Comparison of ENCODE assay signal across 18 cellular contexts in the genomic region with DNA sequence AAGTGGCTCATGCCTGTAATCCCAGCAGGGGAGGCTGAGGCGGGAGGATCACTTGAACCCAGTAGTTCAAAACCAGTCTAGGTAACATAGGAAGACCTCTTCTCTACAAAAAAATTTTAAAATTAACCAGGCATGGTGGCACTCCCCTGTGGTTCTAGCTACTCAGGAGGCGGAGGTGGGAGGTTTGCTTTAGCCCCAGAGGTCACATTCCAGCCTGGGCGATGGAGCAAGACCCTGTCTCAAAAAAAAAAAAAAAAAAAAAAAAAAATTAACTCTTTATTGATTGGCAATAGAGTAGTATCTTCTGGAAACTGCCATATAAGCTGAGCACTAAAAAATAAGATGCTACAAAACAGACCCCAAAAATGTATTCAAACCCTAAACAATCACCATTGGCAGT.
A peak's percentile ranks its signal among the peaks of the same experiment; 100 is the strongest.
DNase-seq lines count a peak whose midpoint lies in the region; ATAC-seq, FAIRE-seq and TF ChIP-seq lines count a peak whose summit lies in the region.
"Had no signal": no experiment of that assay in that cellular context is flagged by ENCODE, and none has a peak within 500 bp of the region (broad histone marks: within the 10 kb centered on the region; RNA-seq: fewer than 3 reads in every experiment).

No MANE protein-coding gene starts in this region.

- intact Hi-C loops in HepG2 (cut with micrococcal nuclease; ENCODE audit: unreplicated experiment) (loop anchor here (10.0 kb wide), 1 partner anchor 56 kb away; no protein-coding TSS in a partner anchor), right lobe of liver (cut with DNase I) (no loop called here)

- no peaks in the 10 kb centered on the region for H3K9me3 Mint-ChIP-seq in nephron progenitor cell
- no peaks in the 10 kb centered on the region for H3K9me3 Mint-ChIP-seq in naive thymus-derived CD8-positive, alpha-beta T cell
- H3K9me3 Mint-ChIP-seq: CD8-positive, alpha-beta memory T cell; H9; IgD-negative memory B cell had no signal

- H3K27ac ChIP-seq in HepG2 (ENCODE audit: extremely low read length, insufficient read depth, low read length) (no peak overlapping the region), right lobe of liver (no peak overlapping the region), H1 (ENCODE audit: low read depth, low read length) (no peak overlapping the region)
- H3K27ac ChIP-seq: 22Rv1, BLaER1, GM23248, KMS-11 had no signal

- TF ChIP-seq POLR2A in HepG2 (IDR thresholded peaks at IDR 0.05; ENCODE audit: insufficient read depth in 1 of 2, low read depth in 2 of 2, low read length in 2 of 2) = no peak
- no peak for TF ChIP-seq POLR2A in right lobe of liver (IDR thresholded peaks at IDR 0.05)
- TF ChIP-seq POLR2A in H1 (IDR thresholded peaks at IDR 0.05; ENCODE audit: control extremely low read depth in 1 of 2, low read depth in 2 of 2, low read length in 2 of 2) = no peak

- no peaks in the 10 kb centered on the region for H3K23me2 ChIP-seq in H1 (ENCODE audit: low read depth, low read length)

- CTCF ChIA-PET in HepG2 (lab: Yijun Ruan, JAX; ENCODE audit: low intra/inter-chr PET ratio, low total read pairs) (no interaction called here), H1 (lab: Charles Lee; ENCODE audit: partially characterized antibody) (interaction anchor here (2.3 kb wide), 1 partner anchor 42 kb away, joined by 7 read pairs; no protein-coding TSS in a partner anchor)

- peaks cover 7% of the 10 kb centered on the region for H3K27me3 Mint-ChIP-seq in nephron progenitor cell (ENCODE audit: low read depth, poor library complexity)
- peaks cover 0 to 7% (median 2%) of the 10 kb centered on the region in 5 donors for H3K27me3 Mint-ChIP-seq in naive thymus-derived CD8-positive, alpha-beta T cell

- 0 out of 2 replicates have a peak overlapping the region, but pooled peaks have one; percentile 14 for H2BK12ac ChIP-seq in H1 (ENCODE audit: low read depth, low read length)

- TF ChIP-seq EP300 in HepG2 (IDR thresholded peaks at IDR 0.05; ENCODE audit: low read depth in 2 of 2, low read length in 2 of 2) (no peak), HepG2 (CRISPR knock-in tag; IDR thresholded peaks at IDR 0.05; ENCODE audit: borderline replicate concordance) (no peak), H1 (IDR thresholded peaks at IDR 0.05; ENCODE audit: borderline replicate concordance in 1 of 2, low read depth in 2 of 2, low read length in 2 of 2) (no peak)

- H3K27me3 ChIP-seq in HepG2 (ENCODE audit: control insufficient read depth in 1 of 2, insufficient read depth in 2 of 2, low read length in 2 of 2) (no peaks in the 10 kb centered on the region), right lobe of liver (no peaks in the 10 kb centered on the region), H1 (replicated peaks in 1 of 4; ENCODE audit: control insufficient read depth in 3 of 4, extremely low read depth in 1 of 4, insufficient read depth in 3 of 4, low read length in 3 of 4) (no peaks in the 10 kb centered on the region)
- H3K27me3 ChIP-seq: BLaER1 had no signal

- H2AK5ac ChIP-seq in H1 (ENCODE audit: low read depth, low read length) = no peak overlapping the region

- 65% methylated on average over 3 of the region's 3 CpGs for WGBS in HepG2 (ENCODE audit: low lambda C conversion rate)
- 63% methylated on average over 3 of the region's 3 CpGs for WGBS in right lobe of liver (ENCODE audit: insufficient coverage, low coverage, low lambda C conversion rate, missing lambda C conversion rate)
- WGBS in H1 (ENCODE audit: extremely low coverage in 1 of 2, insufficient coverage in 1 of 2, insufficient read length in 1 of 2, insufficient replicate concordance in 2 of 2, low coverage in 1 of 2, low lambda C conversion rate in 2 of 2, missing lambda C conversion rate in 1 of 2), 2 experiments = 70% methylated on average over 3 of the region's 3 CpGs; no CpG with 5 or more reads in 1 of the 2 experiments

- no peak for TF ChIP-seq CTCF in HepG2 (CRISPR knock-in tag; IDR thresholded peaks at IDR 0.05)
- no peak for TF ChIP-seq CTCF in right lobe of liver (IDR thresholded peaks at IDR 0.05)
- TF ChIP-seq CTCF in H1 (IDR thresholded peaks at IDR 0.05; ENCODE audit: control extremely low read depth in 1 of 3, insufficient read depth in 1 of 3, low read depth in 1 of 3, low read length in 3 of 3) = no peak
- no peak for TF ChIP-seq CTCF in nephron progenitor cell (IDR thresholded peaks at IDR 0.05)

- ATAC-seq in HepG2 = no peak
- no peak for ATAC-seq in right lobe of liver
- ATAC-seq in naive thymus-derived CD8-positive, alpha-beta T cell = no peak
- no peak for ATAC-seq in HG02571 (IDR thresholded peaks at IDR 0.05; ENCODE audit: unreplicated experiment)
- ATAC-seq: GM12878 had no signal

- TF ChIP-seq RAD21 in HepG2 (CRISPR knock-in tag; IDR thresholded peaks at IDR 0.05) (no peak), H1 (IDR thresholded peaks at IDR 0.05 in 1 of 2, conservative IDR thresholded peaks at IDR 0.05 in 1 of 2; ENCODE audit: low read depth in 2 of 2, low read length in 2 of 2) (no peak)

- peaks cover 73% of the 10 kb centered on the region for H3K4me1 Mint-ChIP-seq in nephron progenitor cell
- peaks cover 5 to 11% (median 7%) of the 10 kb centered on the region in 4 donors for H3K4me1 Mint-ChIP-seq in naive thymus-derived CD8-positive, alpha-beta T cell
- H3K4me1 Mint-ChIP-seq: IgD-negative memory B cell had no signal

- H2BK20ac ChIP-seq in H1 (ENCODE audit: low read length) = no peak overlapping the region

- no peak overlapping the region for H4K91ac ChIP-seq in H1 (replicated peaks; ENCODE audit: insufficient read length, low read length)

- H3K27ac Mint-ChIP-seq in nephron progenitor cell = peak overlapping the region; percentile 13
- H3K27ac Mint-ChIP-seq in naive thymus-derived CD8-positive, alpha-beta T cell = no peak overlapping the region
- H3K27ac Mint-ChIP-seq: CD8-positive, alpha-beta memory T cell; IgD-negative memory B cell had no signal

- H4K20me1 ChIP-seq in HepG2 (ENCODE audit: insufficient read depth, low read length) = no peaks in the 10 kb centered on the region
- no peaks in the 10 kb centered on the region for H4K20me1 ChIP-seq in H1 (replicated peaks in 1 of 2; ENCODE audit: control insufficient read depth in 1 of 2, insufficient read depth in 2 of 2, low read length in 2 of 2)
- H4K20me1 ChIP-seq: BLaER1 had no signal

- H3K36me3 ChIP-seq in HepG2 (replicated peaks in 1 of 2; ENCODE audit: control insufficient read depth in 1 of 2, insufficient read depth in 2 of 2, low read length in 2 of 2) (no peaks in the 10 kb centered on the region), right lobe of liver (no peaks in the 10 kb centered on the region), H1 (ENCODE audit: control insufficient read depth in 2 of 4, insufficient read depth in 4 of 4, low read length in 3 of 4) (no peaks in the 10 kb centered on the region)
- H3K36me3 ChIP-seq: BLaER1 had no signal

- H3K4me1 ChIP-seq in HepG2 (ENCODE audit: insufficient read depth, low read length) (peaks cover 34% of the 10 kb centered on the region), right lobe of liver (no peaks in the 10 kb centered on the region), H1 (replicated peaks in 1 of 4; ENCODE audit: control insufficient read depth in 3 of 4, insufficient read depth in 4 of 4, low read length in 3 of 4) (peaks cover 0 to 10% (median 2%) of the 10 kb centered on the region in 4 experiments; a peak in 2 of 7 replicates)

- no peak overlapping the region for H4K5ac ChIP-seq in H1 (ENCODE audit: insufficient read length, low read depth, low read length)

- no peak for FAIRE-seq in HepG2 (lab: Jason Lieb, UNC)
- FAIRE-seq in H1 (lab: Jason Lieb, UNC) = no peak
- FAIRE-seq: GM12878, GM18507 had no signal

- H3K18ac ChIP-seq in H1 (ENCODE audit: extremely low read depth, low read length) = no peak overlapping the region; the same call in 1 of the 2 replicates

- no peak overlapping the region for H3K4ac ChIP-seq in H1 (replicated peaks; ENCODE audit: insufficient read length, low read depth, low read length)

- H3K9ac ChIP-seq in HepG2 (ENCODE audit: insufficient read depth, low read depth, low read length) (no peak overlapping the region), H1 (replicated peaks in 1 of 4; ENCODE audit: extremely low read depth in 1 of 4, low read depth in 3 of 4, low read length in 3 of 4) (no peak overlapping the region)
- H3K9ac ChIP-seq: BLaER1, GM23248, KMS-11 had no signal

- BruUV-seq in HepG2 (replicated peaks; lab: Mats Ljungman, UMichigan) = no TSS peak

- H3K56ac ChIP-seq in H1 (replicated peaks; ENCODE audit: insufficient read length, low read depth, low read length) = no peak overlapping the region

- POLR2A ChIA-PET in HepG2 (lab: Yijun Ruan, JAX) (no interaction called here), H1 (lab: Charles Lee; ENCODE audit: partially characterized antibody) (interaction anchor here (1.6 kb wide), 1 partner anchor 26 kb away, joined by 5 read pairs; no protein-coding TSS in a partner anchor)
- POLR2A ChIA-PET in naive thymus-derived CD8-positive, alpha-beta T cell (lab: Charles Lee) = no interaction called here

- H3K79me2 ChIP-seq in HepG2 (ENCODE audit: insufficient read depth, low read length) (no peaks in the 10 kb centered on the region), H1 (ENCODE audit: control insufficient read depth in 1 of 2, insufficient read depth in 2 of 2, low read length in 2 of 2) (no peaks in the 10 kb centered on the region)

- H2AFZ ChIP-seq in HepG2 (ENCODE audit: low read length) (no peak overlapping the region), H1 (ENCODE audit: low read length) (no peak overlapping the region)
- H2AFZ ChIP-seq: GM23248 had no signal

- peak; percentile 16 for DNase-seq in HepG2 (ENCODE audit: low spot score)
- DNase-seq in right lobe of liver = no peak
- DNase-seq in H1 (ENCODE audit: low read depth in 1 of 2, low spot score in 2 of 2) = no peak
- DNase-seq in nephron progenitor cell = peak; percentile 14
- DNase-seq in SW 1271 (lab: John Stamatoyannopoulos, UW) = no peak
- no peak for DNase-seq in naive thymus-derived CD8-positive, alpha-beta T cell
- DNase-seq: AML-193; CD8-positive, alpha-beta memory T cell; DMS 273 treated with DMSO at 0.1 percent for 48 hours; GM23248; H9 had no signal

- H3K4me3 ChIP-seq in HepG2 (replicated peaks in 1 of 3; ENCODE audit: insufficient read depth in 1 of 3, low read depth in 2 of 3, low read length in 3 of 3) (no peak overlapping the region), right lobe of liver (no peak overlapping the region), H1 (ENCODE audit: extremely low read depth in 1 of 4, insufficient read depth in 2 of 4, low read depth in 3 of 4, low read length in 4 of 4) (no peak overlapping the region; a peak in 1 of 8 replicates)
- H3K4me3 ChIP-seq: BLaER1, GM12878, GM23248 had no signal

- in situ Hi-C loops in HepG2 (cut with HindIII; ENCODE audit: extremely low pct_ligation_motif_present, low pct_unique_long_range_greater_than_20kb) = no loop called here

- H3K4me3 Mint-ChIP-seq in nephron progenitor cell = no peak overlapping the region
- no peak overlapping the region for H3K4me3 Mint-ChIP-seq in naive thymus-derived CD8-positive, alpha-beta T cell
- H3K4me3 Mint-ChIP-seq: CD8-positive, alpha-beta memory T cell; IgD-negative memory B cell had no signal

- H2BK5ac ChIP-seq in H1 (ENCODE audit: low read depth, low read length) = no peak overlapping the region

- H3K79me1 ChIP-seq in H1 (ENCODE audit: low read depth, low read length) = no peaks in the 10 kb centered on the region

- no peak overlapping the region for H2BK120ac ChIP-seq in H1 (replicated peaks; ENCODE audit: low read depth, low read length)

- H3K36me3 Mint-ChIP-seq in nephron progenitor cell (ENCODE audit: low read depth) = no peaks in the 10 kb centered on the region
- no peaks in the 10 kb centered on the region for H3K36me3 Mint-ChIP-seq in naive thymus-derived CD8-positive, alpha-beta T cell
- H3K36me3 Mint-ChIP-seq: CD8-positive, alpha-beta memory T cell had no signal

- no peak overlapping the region for H3K14ac ChIP-seq in H1 (ENCODE audit: insufficient read length)

- no peaks in the 10 kb centered on the region for H3K9me3 ChIP-seq in HepG2 (ENCODE audit: low read length)
- no peaks in the 10 kb centered on the region for H3K9me3 ChIP-seq in right lobe of liver
- no peaks in the 10 kb centered on the region for H3K9me3 ChIP-seq in H1 (ENCODE audit: insufficient read depth in 2 of 2, low read depth in 1 of 2, low read length in 1 of 2)
- H3K9me3 ChIP-seq: BLaER1 had no signal

- H3K23ac ChIP-seq in H1 (ENCODE audit: insufficient read length) = no peak overlapping the region

- H2BK15ac ChIP-seq in H1 (ENCODE audit: low read length) = no peak overlapping the region

- H3K4me2 ChIP-seq in HepG2 (ENCODE audit: low read depth, low read length) = no peak overlapping the region
- peak overlapping the region in 1 of 2 experiments; percentile 14; a peak in 1 of 4 replicates for H3K4me2 ChIP-seq in H1 (ENCODE audit: insufficient read depth in 1 of 2, low read depth in 2 of 2, low read length in 2 of 2)
- H3K4me2 ChIP-seq: BLaER1, KMS-11 had no signal

- H4K8ac ChIP-seq in H1 (ENCODE audit: extremely low read depth, insufficient read depth, low read length) = no peak overlapping the region

Comparison
In these comparisons a context has a peak if more than half of its experiments do, and no peak if none do; other contexts are left out.
1. DNase-seq: peak in HepG2 (single experiment) and nephron progenitor cell (single experiment); none in right lobe of liver (0 of 3), H1 (0 of 2), SW 1271 (0 of 2) and naive thymus-derived CD8-positive, alpha-beta T cell (0 of 10).